In the genomic region with DNA sequence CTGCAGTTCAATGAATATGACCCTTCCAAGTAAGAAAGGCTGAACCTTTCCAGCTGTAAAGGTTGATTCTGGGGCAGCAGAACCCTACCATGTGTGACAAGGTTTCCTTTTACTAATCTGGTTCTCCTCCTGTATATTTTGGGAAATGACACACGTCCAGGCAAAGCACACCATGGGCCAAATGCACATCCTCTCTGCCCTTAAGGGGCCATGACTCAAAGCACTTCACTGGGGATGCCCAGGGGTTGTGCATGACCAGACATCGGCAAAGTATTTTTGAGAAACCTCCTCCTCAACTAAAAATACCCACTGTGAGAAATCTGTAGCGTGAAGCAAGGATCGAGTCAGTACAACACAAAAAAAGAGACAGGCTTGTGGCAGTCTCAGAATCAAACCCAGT, we compare ENCODE assay signal across 11 cellular contexts.
A peak's percentile ranks its signal among the peaks of the same experiment; 100 is the strongest.
DNase-seq lines count a peak whose midpoint lies in the region; ATAC-seq and TF ChIP-seq lines count a peak whose summit lies in the region.
"Had no signal": no experiment of that assay in that cellular context is flagged by ENCODE, and none has a peak within 500 bp of the region (broad histone marks: within the 10 kb centered on the region; RNA-seq: fewer than 3 reads in every experiment).

No MANE protein-coding gene starts in this region.

- no peaks in the 10 kb centered on the region for H3K9me3 ChIP-seq in IMR-90 (ENCODE audit: control insufficient read depth, insufficient read depth, low read length)
- H3K9me3 ChIP-seq in BE2C = no peaks in the 10 kb centered on the region; the same call in 1 of the 2 replicates

- in situ Hi-C loops in IMR-90 (cut with MboI; ENCODE audit: low sequenced_read_pairs) = no loop called here

- no peak for TF ChIP-seq RAD21 in IMR-90 (IDR thresholded peaks at IDR 0.05; ENCODE audit: low read length)

- peak overlapping the region; percentile 39; the same call in 1 of the 2 replicates for H3K14ac ChIP-seq in IMR-90 (replicated peaks; ENCODE audit: low read depth, low read length)

- intact Hi-C loops in IMR-90 (cut with micrococcal nuclease) = no loop called here

- no peak overlapping the region; the same call in 1 of the 2 replicates for H3K18ac ChIP-seq in IMR-90 (ENCODE audit: low read depth, low read length)

- CTCF ChIA-PET in IMR-90 (lab: Yijun Ruan, JAX) = interaction anchor here (1.3 kb wide), 1 partner anchor 357 kb away, joined by 6 read pairs; no protein-coding TSS in a partner anchor

- no peak overlapping the region for H3K23ac ChIP-seq in IMR-90 (ENCODE audit: low read depth, low read length)

- H2AK5ac ChIP-seq in IMR-90 (ENCODE audit: low read depth, low read length) = peak overlapping the region; percentile 3; the same call in 1 of the 2 replicates

- no peak overlapping the region; a peak in 1 of 4 replicates for H4K8ac ChIP-seq in IMR-90 (ENCODE audit: low read depth in 2 of 2, low read length in 2 of 2)

- H2BK15ac ChIP-seq in IMR-90 (ENCODE audit: low read depth, low read length) = peak overlapping the region; percentile 78; the same call in 2 of the 3 replicates

- H3K9me1 ChIP-seq in IMR-90 (ENCODE audit: insufficient read depth, low read length) = 0 out of 2 replicates have a peak, but pooled peaks cover 2% of the 10 kb centered on the region

- ATAC-seq in IMR-90 (ENCODE audit: low read depth) (no peak), GM21737 (IDR thresholded peaks at IDR 0.05; ENCODE audit: unreplicated experiment) (no peak)

- H4K20me1 ChIP-seq in IMR-90 (ENCODE audit: insufficient read depth, low read length) = no peaks in the 10 kb centered on the region

- H3K56ac ChIP-seq in IMR-90 (ENCODE audit: extremely low read depth, insufficient read depth, low read length) = no peak overlapping the region

- H3K4me3 ChIP-seq in IMR-90 (ENCODE audit: insufficient read depth, low read depth, low read length) (no peak overlapping the region), BE2C (ENCODE audit: low read depth, low read length) (no peak overlapping the region)

- H4K5ac ChIP-seq in IMR-90 (ENCODE audit: low read depth, low read length) = no peak overlapping the region

- H3K27me3 ChIP-seq in IMR-90 (ENCODE audit: control insufficient read depth, insufficient read depth, low read length) (no peaks in the 10 kb centered on the region), BE2C (no peaks in the 10 kb centered on the region)

- no peak overlapping the region for H3K4me2 ChIP-seq in IMR-90 (ENCODE audit: low read depth, low read length)

- no CpG with 5 or more reads among the region's 4 CpGs for WGBS in IMR-90 (ENCODE audit: extremely low coverage in 2 of 2, insufficient read length in 1 of 2), 2 experiments

- POLR2A ChIA-PET in IMR-90 (lab: Charles Lee; ENCODE audit: unreplicated experiment) = no interaction called here

- dilution Hi-C loops in IMR-90 (cut with HindIII; ENCODE audit: low sequenced_read_pairs, unreplicated experiment) = no loop called here

- no peak overlapping the region for H3K9ac ChIP-seq in IMR-90 (ENCODE audit: low read depth, low read length)

- BruUV-seq in IMR-90 (replicated peaks; lab: Mats Ljungman, UMichigan) = no TSS peak

- no peak overlapping the region for H3K27ac ChIP-seq in IMR-90 (ENCODE audit: insufficient read depth, low read length)
- peak overlapping the region; percentile 4 for H3K27ac ChIP-seq in epithelial cell of prostate

- no peak overlapping the region for H2BK5ac ChIP-seq in IMR-90 (ENCODE audit: low read depth, low read length, poor library complexity, severe bottlenecking)

- TF ChIP-seq POLR2A in IMR-90 (IDR thresholded peaks at IDR 0.05; ENCODE audit: low read depth, low read length) = no peak

- H3K4ac ChIP-seq in IMR-90 (ENCODE audit: low read depth, low read length) = peak overlapping the region; percentile 31; the same call in 1 of the 2 replicates

- 0 out of 2 replicates have a peak overlapping the region, but pooled peaks have one; percentile 16 for H2BK120ac ChIP-seq in IMR-90 (ENCODE audit: low read depth, low read length)

- H2AFZ ChIP-seq in IMR-90 (replicated peaks; ENCODE audit: low read length, poor library complexity) = peak overlapping the region; percentile 29

- no peak for TF ChIP-seq CTCF in IMR-90 (conservative IDR thresholded peaks at IDR 0.05; ENCODE audit: low read depth, low read length)
- no peak for TF ChIP-seq CTCF in BE2C (IDR thresholded peaks at IDR 0.05; ENCODE audit: low read depth, low read length)

- no peaks in the 10 kb centered on the region for H3K36me3 ChIP-seq in IMR-90 (ENCODE audit: control insufficient read depth, insufficient read depth, low read length)
- H3K36me3 ChIP-seq in BE2C = no peaks in the 10 kb centered on the region

- peak overlapping the region; percentile 37; the same call in 1 of the 2 replicates for H2BK20ac ChIP-seq in IMR-90 (ENCODE audit: low read depth, low read length)

- peak; percentile 51 for DNase-seq in stimulated activated CD4-positive, alpha-beta T cell treated with anti-CD3 and anti-CD28 coated beads, Interleukin-15, amount 100 ng/mL, for 24 hours
- no peak for DNase-seq in stimulated activated CD4-positive, alpha-beta T cell treated with anti-CD3 and anti-CD28 coated beads, Interleukin-4, amount 100 ng/mL, for 1 hour
- DNase-seq in IMR-90 (peak; percentile 52), epithelial cell of prostate (ENCODE audit: low read depth, low spot score) (peak; percentile 16), RKO (ENCODE audit: low spot score) (no peak), NCI-H526 (lab: John Stamatoyannopoulos, UW) (no peak), BE2C (no peak)
- DNase-seq: activated gamma-delta T cell, endodermal cell, NCI-H82 had no signal

- H3K79me1 ChIP-seq in IMR-90 (ENCODE audit: low read depth in 1 of 2, low read length in 2 of 2) = no peaks in the 10 kb centered on the region

- no peak overlapping the region for H4K91ac ChIP-seq in IMR-90 (ENCODE audit: insufficient read depth, low read depth, low read length)

- H3K4me1 ChIP-seq in IMR-90 (ENCODE audit: control insufficient read depth, insufficient read depth, low read length) = peaks cover 11% of the 10 kb centered on the region
- H3K4me1 ChIP-seq in BE2C = no peaks in the 10 kb centered on the region

- H2AK9ac ChIP-seq in IMR-90 (replicated peaks; ENCODE audit: low read depth, low read length, poor library complexity) = no peak overlapping the region

TF ChIP-seq in IMR-90, 13 proteins besides CTCF, POLR2A, EP300 and RAD21:
- no peak for TF ChIP-seq RFX5 (IDR thresholded peaks at IDR 0.05; ENCODE audit: low read depth, low read length)
- no peak for TF ChIP-seq RCOR1 (IDR thresholded peaks at IDR 0.05; ENCODE audit: insufficient replicate concordance, low read length)
- TF ChIP-seq BHLHE40 (IDR thresholded peaks at IDR 0.05; ENCODE audit: low read depth, low read length) = no peak
- TF ChIP-seq CEBPB (IDR thresholded peaks at IDR 0.05; ENCODE audit: low read depth, low read length) = no peak
- no peak for TF ChIP-seq MAFK (IDR thresholded peaks at IDR 0.05; ENCODE audit: low read depth, low read length)
- TF ChIP-seq, protein P1, sequence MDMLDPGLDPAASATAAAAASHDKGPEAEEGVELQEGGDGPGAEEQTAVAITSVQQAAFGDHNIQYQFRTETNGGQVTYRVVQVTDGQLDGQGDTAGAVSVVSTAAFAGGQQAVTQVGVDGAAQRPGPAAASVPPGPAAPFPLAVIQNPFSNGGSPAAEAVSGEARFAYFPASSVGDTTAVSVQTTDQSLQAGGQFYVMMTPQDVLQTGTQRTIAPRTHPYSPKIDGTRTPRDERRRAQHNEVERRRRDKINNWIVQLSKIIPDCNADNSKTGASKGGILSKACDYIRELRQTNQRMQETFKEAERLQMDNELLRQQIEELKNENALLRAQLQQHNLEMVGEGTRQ (IDR thresholded peaks at IDR 0.05; ENCODE audit: low read depth, low read length) = no peak
- no peak for TF ChIP-seq NFE2L2 (IDR thresholded peaks at IDR 0.05; ENCODE audit: low read depth, low read length)
- TF ChIP-seq MAZ (IDR thresholded peaks at IDR 0.05; ENCODE audit: borderline replicate concordance, low read depth, low read length) = no peak
- no peak for TF ChIP-seq SMC3 (IDR thresholded peaks at IDR 0.05; ENCODE audit: low read depth, low read length)
- TF ChIP-seq MXI1 (IDR thresholded peaks at IDR 0.05; ENCODE audit: borderline replicate concordance, low read depth, low read length) = no peak
- TF ChIP-seq CHD1 (IDR thresholded peaks at IDR 0.05; ENCODE audit: low read depth, low read length) = no peak
- TF ChIP-seq, protein P2, sequence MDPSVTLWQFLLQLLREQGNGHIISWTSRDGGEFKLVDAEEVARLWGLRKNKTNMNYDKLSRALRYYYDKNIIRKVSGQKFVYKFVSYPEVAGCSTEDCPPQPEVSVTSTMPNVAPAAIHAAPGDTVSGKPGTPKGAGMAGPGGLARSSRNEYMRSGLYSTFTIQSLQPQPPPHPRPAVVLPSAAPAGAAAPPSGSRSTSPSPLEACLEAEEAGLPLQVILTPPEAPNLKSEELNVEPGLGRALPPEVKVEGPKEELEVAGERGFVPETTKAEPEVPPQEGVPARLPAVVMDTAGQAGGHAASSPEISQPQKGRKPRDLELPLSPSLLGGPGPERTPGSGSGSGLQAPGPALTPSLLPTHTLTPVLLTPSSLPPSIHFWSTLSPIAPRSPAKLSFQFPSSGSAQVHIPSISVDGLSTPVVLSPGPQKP (IDR thresholded peaks at IDR 0.05; ENCODE audit: borderline replicate concordance, low read depth, low read length) = no peak
- TF ChIP-seq FOS (IDR thresholded peaks at IDR 0.05; ENCODE audit: low read depth, low read length) = no peak

Comparison
In these comparisons a context has a peak if more than half of its experiments do, and no peak if none do; other contexts are left out.
1. DNase-seq: peak in stimulated activated CD4-positive, alpha-beta T cell treated with anti-CD3 and anti-CD28 coated beads, Interleukin-15, amount 100 ng/mL, for 24 hours (single experiment), IMR-90 (single experiment) and epithelial cell of prostate (single experiment); none in stimulated activated CD4-positive, alpha-beta T cell treated with anti-CD3 and anti-CD28 coated beads, Interleukin-4, amount 100 ng/mL, for 1 hour (single experiment), RKO (single experiment), NCI-H526 (0 of 2) and BE2C (single experiment).